8 cellular contexts compared by ENCODE assay signal in genomic region chr4:102826890-102827673, GRCh38. TPM values are rescaled to one million over a fixed set of nuclear protein-coding genes. Genes with fewer than 3 reads are reported as not detected.
DNase-seq lines count a peak whose midpoint lies in the region; ATAC-seq and TF ChIP-seq lines count a peak whose summit lies in the region.

TSS of gene UBE2D3 (minus strand) at chr4:102827551. CDS start at chr4:102826508, 1,043 bp downstream.

- no peaks in the 10 kb centered on the region for H3K27me3 Mint-ChIP-seq in activated T-cell treated with anti-CD3 and anti-CD28 coated beads, Interleukin-2, amount 50 U/mL, for 24 hours

- no TSS peak for BruUV-seq in PC-9 (replicated peaks; lab: Mats Ljungman, UMichigan)

- H3K4me3 ChIP-seq in PC-9, result peak within 1 kb of the TSS; percentile 95
- H3K4me3 ChIP-seq in esophagus muscularis mucosa, result peak within 1 kb of the TSS; percentile 64 to 98 (median 90)

- H3K4me1 ChIP-seq in PC-9 (replicated peaks; ENCODE audit: insufficient read depth) (peaks cover 38% of the 10 kb centered on the region), esophagus muscularis mucosa (peaks cover 21 to 41% (median 37%) of the 10 kb centered on the region in 4 donors)

- peak within 1 kb of the TSS; percentile 99 for H3K27ac ChIP-seq in PC-9
- H3K27ac ChIP-seq in esophagus muscularis mucosa (replicated peaks in 1 of 4), result peak within 1 kb of the TSS; percentile 94 to 100 (median 100)

- peak; percentile 24 for ATAC-seq in GM21619 (IDR thresholded peaks at IDR 0.05; ENCODE audit: unreplicated experiment)

- peak; percentile 87 for DNase-seq in DMS153 treated with DMSO at 0.1 percent for 48 hours (lab: John Stamatoyannopoulos, UW; ENCODE audit: unreplicated experiment)
- peak; percentile 95 for DNase-seq in KBM-7
- DNase-seq in PC-9, result peak; percentile 75 to 85
- DNase-seq in activated T-cell treated with anti-CD3 and anti-CD28 coated beads, Interleukin-2, amount 50 U/mL, for 24 hours, result peak; percentile 96
- DNase-seq in esophagus muscularis mucosa (ENCODE audit: extremely low spot score), result peak; percentile 98
- DNase-seq in myocyte (ENCODE audit: low read depth), result peak; percentile 95
- peak; percentile 87 to 92 for DNase-seq in stimulated activated CD8-positive, alpha-beta memory T cell treated with anti-CD3 and anti-CD28 coated beads, Interleukin-7, amount 100 ng/mL, for 48 hours (ENCODE audit: extremely low read depth in 1 of 2, low read depth in 1 of 2)

- H3K9me2 ChIP-seq in PC-9 (ENCODE audit: insufficient read depth), result no peaks in the 10 kb centered on the region

- intact Hi-C loops in PC-9 (cut with micrococcal nuclease; ENCODE audit: unreplicated experiment) (loop anchor here (5.0 kb wide), 3 partner anchors 190 to 395 kb away; partner anchors contain the start of gene SLC9B1), esophagus muscularis mucosa (cut with DNase I) (loop anchor here (2.0 to 10.0 kb wide), 2 partner anchors 192 to 202 kb away; partner anchors contain the start of gene SLC9B1)

- H3K27me3 ChIP-seq in PC-9 (ENCODE audit: insufficient read depth, low read depth), result no peaks in the 10 kb centered on the region
- no peaks in the 10 kb centered on the region for H3K27me3 ChIP-seq in esophagus muscularis mucosa

- H2AFZ ChIP-seq in PC-9, result peak within 1 kb of the TSS; percentile 72

- H3K9me3 ChIP-seq in PC-9 (ENCODE audit: insufficient read depth, low read depth), result no peaks in the 10 kb centered on the region
- no peaks in the 10 kb centered on the region for H3K9me3 ChIP-seq in esophagus muscularis mucosa

- H4K20me1 ChIP-seq in PC-9 (ENCODE audit: insufficient read depth), result peaks cover 32% of the 10 kb centered on the region

- POLR2A ChIA-PET in PC-9 (lab: Charles Lee; ENCODE audit: unreplicated experiment), result interaction anchor here (0.6 to 1.9 kb wide), 3 partner anchors 42 to 192 kb away, joined by 3 to 21 read pairs (median 6); partner anchors contain the start of gene CISD2

- peaks cover 33% of the 10 kb centered on the region for H3F3A ChIP-seq in PC-9 (ENCODE audit: insufficient read depth, low read depth)

- CTCF ChIA-PET in PC-9 (lab: Charles Lee), result interaction anchor here (0.7 kb wide), 1 partner anchor 193 kb away, joined by 3 read pairs; the partner anchor contains the start of gene SLC9B1

- no peak within 1 kb of the TSS for H3K4me3 Mint-ChIP-seq in activated T-cell treated with anti-CD3 and anti-CD28 coated beads, Interleukin-2, amount 50 U/mL, for 24 hours

- peak within 1 kb of the TSS; percentile 94 for H3K4me2 ChIP-seq in PC-9

- H3K36me3 ChIP-seq in PC-9 (ENCODE audit: low read depth) (peaks cover 29% of the 10 kb centered on the region), esophagus muscularis mucosa (no peaks in the 10 kb centered on the region)

- H3K36me3 Mint-ChIP-seq in activated T-cell treated with anti-CD3 and anti-CD28 coated beads, Interleukin-2, amount 50 U/mL, for 24 hours (ENCODE audit: low read depth), result peaks cover 5% of the 10 kb centered on the region

- no peak for TF ChIP-seq EP300 in esophagus muscularis mucosa (IDR thresholded peaks at IDR 0.05)

- peaks cover 33% of the 10 kb centered on the region for H3K4me1 Mint-ChIP-seq in activated T-cell treated with anti-CD3 and anti-CD28 coated beads, Interleukin-2, amount 50 U/mL, for 24 hours (ENCODE audit: low read depth)

- H3K79me2 ChIP-seq in PC-9 (ENCODE audit: low read depth), result peaks cover 64% of the 10 kb centered on the region

- in situ Hi-C loops in KBM-7 (cut with MboI; ENCODE audit: low pct_unique_long_range_greater_than_20kb, low sequenced_read_pairs), result no loop called here

- TF ChIP-seq POLR2A in esophagus muscularis mucosa (IDR thresholded peaks at IDR 0.05; ENCODE audit: low read depth), result peak; percentile 88

- WGBS in esophagus muscularis mucosa, result under 1% methylated on average over 47 of the region's 73 CpGs

- H3K9me3 Mint-ChIP-seq in activated T-cell treated with anti-CD3 and anti-CD28 coated beads, Interleukin-2, amount 50 U/mL, for 24 hours, result no peaks in the 10 kb centered on the region

- no peak within 1 kb of the TSS for H3K27ac Mint-ChIP-seq in activated T-cell treated with anti-CD3 and anti-CD28 coated beads, Interleukin-2, amount 50 U/mL, for 24 hours

- TF ChIP-seq CTCF in PC-9 (conservative IDR thresholded peaks at IDR 0.05) (no peak), esophagus muscularis mucosa (IDR thresholded peaks at IDR 0.05) (peak in 2 of 3 experiments; percentile 7 to 9)

RNA-seq across cellular contexts. Expression of gene UBE2D3, which starts in this region (rescaled TPM):
- 154 and 183 TPM in 2 replicates for total RNA-seq in PC-9 (2021)
- 100 to 1,000 TPM; 332 to 438 (median 394) TPM for total RNA-seq in esophagus muscularis mucosa
- total RNA-seq in myocyte, result 447 and 572 TPM in 2 replicates
- polyA plus RNA-seq in myocyte (2012), result 240 TPM

Comparison
In these comparisons a context has a peak if more than half of its experiments do, and no peak if none do; other contexts are left out.
1. Peak in every context shown above with its lines: DNase-seq, ATAC-seq, H3K4me3 ChIP-seq and H3K27ac ChIP-seq.